1 cellular context compared by ENCODE assay signal in genomic region chr18:23143871-23144270, GRCh38.
TF ChIP-seq lines count a peak whose summit lies in the region.

No MANE protein-coding gene starts in this region.

TF ChIP-seq in H1, 55 proteins besides CTCF, POLR2A, EP300 and RAD21:
- TF ChIP-seq RFX5 (IDR thresholded peaks at IDR 0.05; ENCODE audit: borderline replicate concordance, low read depth, low read length) (no peak), E2F6 (IDR thresholded peaks at IDR 0.05) (no peak), POLR2AphosphoS5 (IDR thresholded peaks at IDR 0.05; ENCODE audit: low read depth, low read length) (no peak), RBBP5 (IDR thresholded peaks at IDR 0.05; ENCODE audit: borderline replicate concordance, low read depth, low read length) (no peak), BRCA1 (IDR thresholded peaks at IDR 0.05; ENCODE audit: low read depth, low read length) (no peak), GABPA (IDR thresholded peaks at IDR 0.05; ENCODE audit: borderline replicate concordance, insufficient read depth, low read length) (no peak), BCL11A (IDR thresholded peaks at IDR 0.05; ENCODE audit: low read depth in 2 of 2, low read length in 2 of 2) (no peak), EZH2 (IDR thresholded peaks at IDR 0.05; ENCODE audit: low read depth, low read length, severe bottlenecking) (no peak), CBX5 (IDR thresholded peaks at IDR 0.05; ENCODE audit: low read depth, low read length) (no peak), TEAD4 (IDR thresholded peaks at IDR 0.05; ENCODE audit: low read depth, low read length) (no peak), KDM1A (IDR thresholded peaks at IDR 0.05; ENCODE audit: borderline replicate concordance, low read length) (no peak), SIRT6 (IDR thresholded peaks at IDR 0.05; ENCODE audit: low read length) (no peak), TBP (IDR thresholded peaks at IDR 0.05; ENCODE audit: low read depth, low read length) (no peak), KDM4A (IDR thresholded peaks at IDR 0.05; ENCODE audit: low read depth, low read length, severe bottlenecking) (no peak)
- TF ChIP-seq, protein P1, sequence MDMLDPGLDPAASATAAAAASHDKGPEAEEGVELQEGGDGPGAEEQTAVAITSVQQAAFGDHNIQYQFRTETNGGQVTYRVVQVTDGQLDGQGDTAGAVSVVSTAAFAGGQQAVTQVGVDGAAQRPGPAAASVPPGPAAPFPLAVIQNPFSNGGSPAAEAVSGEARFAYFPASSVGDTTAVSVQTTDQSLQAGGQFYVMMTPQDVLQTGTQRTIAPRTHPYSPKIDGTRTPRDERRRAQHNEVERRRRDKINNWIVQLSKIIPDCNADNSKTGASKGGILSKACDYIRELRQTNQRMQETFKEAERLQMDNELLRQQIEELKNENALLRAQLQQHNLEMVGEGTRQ (IDR thresholded peaks at IDR 0.05; ENCODE audit: low read length) = no peak
